19 cellular contexts compared by ENCODE assay signal in the genomic region with DNA sequence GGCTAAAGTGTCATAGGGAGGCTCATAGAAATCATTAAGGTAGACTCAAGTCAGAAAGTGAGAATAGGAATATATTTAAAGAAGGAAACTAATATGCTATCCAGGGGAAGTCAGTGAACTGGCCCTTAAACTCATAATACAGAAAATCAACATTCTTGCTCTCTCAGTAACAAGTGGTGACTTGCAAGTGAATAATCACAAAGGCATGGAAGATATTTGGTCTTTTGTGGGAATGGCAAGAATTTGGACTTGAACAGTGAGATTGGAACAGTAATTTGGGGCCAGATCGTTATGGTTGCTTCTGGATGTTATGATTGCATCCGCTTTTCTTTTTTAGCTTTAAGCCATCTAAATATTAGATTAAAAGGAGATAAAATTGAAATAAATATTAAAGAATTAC.
DNase-seq lines count a peak whose midpoint lies in the region; ATAC-seq, FAIRE-seq and TF ChIP-seq lines count a peak whose summit lies in the region.
"Had no signal": no experiment of that assay in that cellular context is flagged by ENCODE, and none has a peak within 500 bp of the region (broad histone marks: within the 10 kb centered on the region; RNA-seq: fewer than 3 reads in every experiment).

No MANE protein-coding gene starts in this region.

- CTCF ChIA-PET in MCF 10A (lab: Yijun Ruan, JAX), result interaction anchor here (0.6 kb wide), 1 partner anchor 32 kb away, joined by 3 read pairs; no protein-coding TSS in a partner anchor

- DNase-seq in MCF 10A (ENCODE audit: unreplicated experiment) (peak; percentile 3), breast epithelium (ENCODE audit: low spot score in 2 of 2) (no peak), amniotic epithelial cell (ENCODE audit: low read depth) (peak; percentile 79), foreskin keratinocyte (peak; percentile 76 to 83), GM12892 (ENCODE audit: insufficient read length) (no peak), NCI-H2196 (lab: John Stamatoyannopoulos, UW; ENCODE audit: unreplicated experiment) (no peak), GM20000 (ENCODE audit: low spot score) (no peak)
- DNase-seq in activated T-cell treated with anti-CD3 and anti-CD28 coated beads, Interleukin-2, amount 50 U/mL, for 1 hour, result no peak
- DNase-seq: activated naive CD4-positive, alpha-beta T cell treated with anti-CD3 and anti-CD28 coated beads, Interleukin-2, amount 50 U/mL, for 16 hours; NCI-H748 treated with DMSO at 0.1 percent for 48 hours; SHP77; stimulated activated CD4-positive, alpha-beta T cell treated with anti-CD3 and anti-CD28 coated beads, Interleukin-12 subunit alpha, Interleukin-12 subunit beta, amount 100 ng/mL, for 4 hours; transverse colon had no signal

- no peak overlapping the region for H3K27ac Mint-ChIP-seq in MCF 10A (ENCODE audit: low read depth, unreplicated experiment)
- H3K27ac Mint-ChIP-seq: dendritic cell treated with granulocyte-macrophage colony-stimulating factor and Interleukin-4, amounts not matched to agents 40 ng/mL and 50 ng/mL, for 4 days; IgD-negative memory B cell; nephron had no signal

- H3K27ac ChIP-seq in breast epithelium (no peak overlapping the region), foreskin keratinocyte (no peak overlapping the region)
- H3K27ac ChIP-seq: 22Rv1, transverse colon had no signal

- no peak for FAIRE-seq in GM12892 (lab: Jason Lieb, UNC)
- FAIRE-seq: TTC549 had no signal

- BruUV-seq in MCF 10A (replicated peaks; lab: Mats Ljungman, UMichigan), result no TSS peak

- intact Hi-C loops in MCF 10A (cut with micrococcal nuclease) (no loop called here), breast epithelium (cut with DNase I; ENCODE audit: low total_unique reads) (no loop called here)

- H3K9me3 Mint-ChIP-seq in MCF 10A (ENCODE audit: unreplicated experiment), result no peaks in the 10 kb centered on the region
- H3K9me3 Mint-ChIP-seq: dendritic cell treated with granulocyte-macrophage colony-stimulating factor and Interleukin-4, amounts not matched to agents 40 ng/mL and 50 ng/mL, for 4 days; IgD-negative memory B cell had no signal

- TF ChIP-seq POLR2A in breast epithelium (IDR thresholded peaks at IDR 0.05) (no peak), GM12892 (IDR thresholded peaks at IDR 0.05; ENCODE audit: low read depth, low read length) (no peak)

- ATAC-seq in foreskin keratinocyte, result peak; percentile 67
- ATAC-seq: left lobe of liver had no signal

- no peaks in the 10 kb centered on the region for H3K27me3 Mint-ChIP-seq in MCF 10A (ENCODE audit: insufficient read depth, unreplicated experiment)
- H3K27me3 Mint-ChIP-seq: dendritic cell treated with granulocyte-macrophage colony-stimulating factor and Interleukin-4, amounts not matched to agents 40 ng/mL and 50 ng/mL, for 4 days; IgD-negative memory B cell had no signal

- TF ChIP-seq CTCF in MCF 10A (IDR thresholded peaks at IDR 0.05; ENCODE audit: unreplicated experiment) (no peak), breast epithelium (IDR thresholded peaks at IDR 0.05) (no peak), foreskin keratinocyte (conservative IDR thresholded peaks at IDR 0.05) (no peak), GM20000 (IDR thresholded peaks at IDR 0.05; ENCODE audit: extremely low read depth, missing control alignments) (no peak)

- H3K4me3 Mint-ChIP-seq in MCF 10A (ENCODE audit: unreplicated experiment), result no peak overlapping the region
- H3K4me3 Mint-ChIP-seq: dendritic cell treated with granulocyte-macrophage colony-stimulating factor and Interleukin-4, amounts not matched to agents 40 ng/mL and 50 ng/mL, for 4 days; IgD-negative memory B cell; nephron had no signal

- no peaks in the 10 kb centered on the region for H3K27me3 ChIP-seq in breast epithelium
- H3K27me3 ChIP-seq in foreskin keratinocyte, result no peaks in the 10 kb centered on the region
- H3K27me3 ChIP-seq: transverse colon had no signal

- no peaks in the 10 kb centered on the region for H3K4me1 ChIP-seq in breast epithelium
- H3K4me1 ChIP-seq in foreskin keratinocyte, result peaks cover 11% of the 10 kb centered on the region
- H3K4me1 ChIP-seq: transverse colon had no signal

- H3K9me3 ChIP-seq in breast epithelium, result no peaks in the 10 kb centered on the region
- H3K9me3 ChIP-seq: transverse colon had no signal

- POLR2A ChIA-PET in MCF 10A (lab: Yijun Ruan, JAX), result no interaction called here

- peaks cover 4% of the 10 kb centered on the region for H3K36me3 Mint-ChIP-seq in MCF 10A (ENCODE audit: insufficient read depth, unreplicated experiment)

- no peak overlapping the region for H3K4me3 ChIP-seq in breast epithelium
- H3K4me3 ChIP-seq: transverse colon had no signal

- H3K36me3 ChIP-seq in breast epithelium, result no peaks in the 10 kb centered on the region
- H3K36me3 ChIP-seq: transverse colon had no signal

- H3K4me1 Mint-ChIP-seq in MCF 10A (ENCODE audit: insufficient read depth, unreplicated experiment), result peaks cover 5% of the 10 kb centered on the region
- H3K4me1 Mint-ChIP-seq: IgD-negative memory B cell, nephron had no signal

Comparison
In these comparisons a context has a peak if more than half of its experiments do, and no peak if none do; other contexts are left out.
1. DNase-seq: peak in MCF 10A (single experiment), amniotic epithelial cell (single experiment) and foreskin keratinocyte (2 of 2); none in breast epithelium (0 of 2), activated T-cell treated with anti-CD3 and anti-CD28 coated beads, Interleukin-2, amount 50 U/mL, for 1 hour (single experiment), GM12892 (single experiment), NCI-H2196 (single experiment) and GM20000 (single experiment).